11 cellular contexts compared by ENCODE assay signal in the genomic region with DNA sequence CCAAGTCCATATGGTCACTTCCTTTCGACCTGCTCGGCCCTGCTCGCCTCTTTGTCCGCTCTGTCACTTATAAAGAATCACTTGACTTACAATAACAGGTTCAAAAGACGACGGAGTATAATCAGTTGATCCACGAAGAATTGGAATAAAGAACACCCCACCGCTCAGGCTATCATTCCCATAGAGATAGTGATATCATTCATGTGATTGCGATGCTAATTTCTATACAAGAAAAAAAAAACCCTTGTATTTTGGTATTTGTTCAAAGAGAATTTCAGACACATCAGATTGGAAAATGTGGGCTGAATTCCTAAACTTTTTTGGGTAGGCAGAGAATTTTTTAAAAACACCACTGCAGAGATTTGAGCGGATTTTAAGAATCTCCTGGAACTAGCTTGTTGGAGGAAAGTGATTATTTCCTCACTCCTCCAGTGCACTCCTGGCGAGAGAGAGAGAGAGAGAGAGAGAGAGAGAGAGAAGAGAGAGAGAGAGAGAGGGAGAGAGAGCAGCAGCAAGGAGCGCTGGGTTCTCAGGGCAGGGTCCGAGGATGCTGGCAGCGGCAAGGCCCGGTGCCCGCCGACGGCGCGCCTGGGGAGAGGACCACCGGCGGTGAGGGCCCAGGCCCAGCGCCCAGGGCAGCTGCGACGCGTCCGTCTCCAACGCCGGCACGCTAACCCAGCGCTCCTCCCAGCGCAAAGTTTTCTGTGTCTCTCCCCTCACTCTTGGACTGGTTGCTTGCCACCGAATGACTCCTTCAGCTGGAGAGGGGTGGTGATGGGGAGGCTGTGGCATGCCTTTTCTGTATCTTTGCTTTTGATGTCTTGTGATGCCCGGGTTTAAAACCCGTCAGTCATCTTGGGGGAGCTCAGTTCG.
DNase-seq lines count a peak whose midpoint lies in the region; ATAC-seq, FAIRE-seq and TF ChIP-seq lines count a peak whose summit lies in the region.
"Had no signal": no experiment of that assay in that cellular context is flagged by ENCODE, and none has a peak within 500 bp of the region (broad histone marks: within the 10 kb centered on the region; RNA-seq: fewer than 3 reads in every experiment).

No MANE protein-coding gene starts in this region.

- no peak overlapping the region for H4K8ac ChIP-seq in H1 (ENCODE audit: extremely low read depth, insufficient read depth, low read length)

- no peak overlapping the region; the same call in 1 of the 2 replicates for H3K18ac ChIP-seq in H1 (ENCODE audit: extremely low read depth, low read length)

- TF ChIP-seq CTCF in GM23338 (conservative IDR thresholded peaks at IDR 0.05; ENCODE audit: low read depth in 2 of 2) (no peak), H1 (IDR thresholded peaks at IDR 0.05; ENCODE audit: control extremely low read depth in 1 of 3, insufficient read depth in 1 of 3, low read depth in 1 of 3, low read length in 3 of 3) (no peak), neural progenitor cell (IDR thresholded peaks at IDR 0.05) (no peak), foreskin fibroblast (IDR thresholded peaks at IDR 0.05; ENCODE audit: low read depth, low read length) (no peak)

- no peak overlapping the region for H3K23ac ChIP-seq in H1 (ENCODE audit: insufficient read length)

- no peak for TF ChIP-seq RAD21 in H1 (IDR thresholded peaks at IDR 0.05 in 1 of 2, conservative IDR thresholded peaks at IDR 0.05 in 1 of 2; ENCODE audit: low read depth in 2 of 2, low read length in 2 of 2)

- no peak overlapping the region for H4K5ac ChIP-seq in H1 (ENCODE audit: insufficient read length, low read depth, low read length)

- H3K56ac ChIP-seq in H1 (replicated peaks; ENCODE audit: insufficient read length, low read depth, low read length) = no peak overlapping the region

- H3K27me3 Mint-ChIP-seq in GM23338 (ENCODE audit: insufficient read depth, low read depth, poor library complexity) = peaks cover 57% of the 10 kb centered on the region
- peaks cover 38% of the 10 kb centered on the region for H3K27me3 Mint-ChIP-seq in neural progenitor cell (ENCODE audit: insufficient read depth, low read depth)

- POLR2A ChIA-PET in H1 (lab: Charles Lee; ENCODE audit: partially characterized antibody) = interaction anchor here (0.6 to 1.1 kb wide), 3 partner anchors 13 to 410 kb away, joined by 3 to 4 read pairs (median 4); no protein-coding TSS in a partner anchor
- POLR2A ChIA-PET in HEK293T (lab: Yijun Ruan, JAX) = no interaction called here

- no peak overlapping the region for H2BK120ac ChIP-seq in H1 (replicated peaks; ENCODE audit: low read depth, low read length)

- peak; percentile 14 for ATAC-seq in GM23338
- no peak for ATAC-seq in GM18520 (IDR thresholded peaks at IDR 0.05; ENCODE audit: unreplicated experiment)

- CTCF ChIA-PET in H1 (lab: Charles Lee; ENCODE audit: partially characterized antibody) (interaction anchor here (0.6 to 1.3 kb wide), 15 partner anchors 13 to 355 kb away, joined by 3 to 4 read pairs (median 3); no protein-coding TSS in a partner anchor), HEK293T (lab: Yijun Ruan, JAX) (no interaction called here)

- H2AFZ ChIP-seq in GM23338 (peak overlapping the region; percentile 78; the same call in 1 of the 2 replicates), H1 (ENCODE audit: low read length) (no peak overlapping the region), neural progenitor cell (replicated peaks) (peak overlapping the region; percentile 35)

- no peak overlapping the region for H3K27ac Mint-ChIP-seq in GM23338
- no peak overlapping the region for H3K27ac Mint-ChIP-seq in neural progenitor cell
- H3K27ac Mint-ChIP-seq: activated T-cell treated with anti-CD3 and anti-CD28 coated beads, Interleukin-2, amount 50 U/mL, for 24 hours; CD14-positive monocyte had no signal

- H3K9me3 ChIP-seq in H1 (ENCODE audit: insufficient read depth in 2 of 2, low read depth in 1 of 2, low read length in 1 of 2) (no peaks in the 10 kb centered on the region), neural progenitor cell (ENCODE audit: low read depth) (no peaks in the 10 kb centered on the region)

- H3K4me2 ChIP-seq in GM23338 (peak overlapping the region; percentile 93), H1 (ENCODE audit: insufficient read depth in 1 of 2, low read depth in 2 of 2, low read length in 2 of 2) (peak overlapping the region; percentile 80 to 85), neural progenitor cell (peak overlapping the region; percentile 66)

- no peak overlapping the region for H4K91ac ChIP-seq in H1 (replicated peaks; ENCODE audit: insufficient read length, low read length)

- H4K20me1 ChIP-seq in GM23338 (replicated peaks; ENCODE audit: insufficient read depth) (0 out of 2 replicates have a peak, but pooled peaks cover 3% of the 10 kb centered on the region), H1 (replicated peaks in 1 of 2; ENCODE audit: control insufficient read depth in 1 of 2, insufficient read depth in 2 of 2, low read length in 2 of 2) (peaks cover 0 to 2% of the 10 kb centered on the region in 2 experiments), neural progenitor cell (ENCODE audit: low read depth) (peaks cover 18% of the 10 kb centered on the region)

- H3K4me1 Mint-ChIP-seq in GM23338 (peaks cover 30% of the 10 kb centered on the region), neural progenitor cell (peaks cover 32% of the 10 kb centered on the region)

- H3K36me3 Mint-ChIP-seq in GM23338 (ENCODE audit: low read depth) = no peaks in the 10 kb centered on the region; the same call in 2 of the 3 replicates
- H3K36me3 Mint-ChIP-seq in neural progenitor cell = no peaks in the 10 kb centered on the region

- no peak overlapping the region for H2AK5ac ChIP-seq in H1 (ENCODE audit: low read depth, low read length)

- H2BK15ac ChIP-seq in H1 (ENCODE audit: low read length) = no peak overlapping the region

- peak overlapping the region; percentile 68 for H3K4me3 ChIP-seq in GM23338
- H3K4me3 ChIP-seq in H1 (ENCODE audit: extremely low read depth in 1 of 4, insufficient read depth in 2 of 4, low read depth in 3 of 4, low read length in 4 of 4) = peak overlapping the region; percentile 34 to 77 (median 42); a peak in 7 of 8 replicates
- H3K4me3 ChIP-seq in neural progenitor cell = peak overlapping the region; percentile 35
- no peak overlapping the region for H3K4me3 ChIP-seq in foreskin fibroblast (ENCODE audit: low read depth in 1 of 2, low read length in 2 of 2)

- H3K14ac ChIP-seq in H1 (ENCODE audit: insufficient read length) = no peak overlapping the region

- H3F3A ChIP-seq in GM23338 (replicated peaks; ENCODE audit: low read depth) (0 out of 2 replicates have a peak, but pooled peaks cover 3% of the 10 kb centered on the region), neural progenitor cell (ENCODE audit: low read depth) (peaks cover 37% of the 10 kb centered on the region)

- no peak overlapping the region for H3K4ac ChIP-seq in H1 (replicated peaks; ENCODE audit: insufficient read length, low read depth, low read length)

- H3K4me3 Mint-ChIP-seq in GM23338 (peak overlapping the region; percentile 70), neural progenitor cell (peak overlapping the region; percentile 88)
- H3K4me3 Mint-ChIP-seq: activated T-cell treated with anti-CD3 and anti-CD28 coated beads, Interleukin-2, amount 50 U/mL, for 24 hours had no signal

- peaks cover 17% of the 10 kb centered on the region; the same call in 1 of the 2 replicates for H3K23me2 ChIP-seq in H1 (ENCODE audit: low read depth, low read length)

- no peaks in the 10 kb centered on the region for H3K9me2 ChIP-seq in GM23338 (ENCODE audit: insufficient read depth)

- H3K9ac ChIP-seq in H1 (replicated peaks in 1 of 4; ENCODE audit: extremely low read depth in 1 of 4, low read depth in 3 of 4, low read length in 3 of 4) (no peak overlapping the region), neural progenitor cell (no peak overlapping the region)

- FAIRE-seq in H1 (lab: Jason Lieb, UNC) (no peak), GM12891 (lab: Jason Lieb, UNC) (no peak)
- FAIRE-seq: keratinocyte had no signal

- no peak overlapping the region for H2BK12ac ChIP-seq in H1 (ENCODE audit: low read depth, low read length)

- no peak for TF ChIP-seq EP300 in H1 (IDR thresholded peaks at IDR 0.05; ENCODE audit: borderline replicate concordance in 1 of 2, low read depth in 2 of 2, low read length in 2 of 2)

- no peaks in the 10 kb centered on the region for H3K79me2 ChIP-seq in GM23338 (replicated peaks; ENCODE audit: insufficient read depth)
- no peaks in the 10 kb centered on the region for H3K79me2 ChIP-seq in H1 (ENCODE audit: control insufficient read depth in 1 of 2, insufficient read depth in 2 of 2, low read length in 2 of 2)
- H3K79me2 ChIP-seq in neural progenitor cell (ENCODE audit: low read depth) = no peaks in the 10 kb centered on the region

- no peak overlapping the region for H3K27ac ChIP-seq in GM23338 (ENCODE audit: low read depth)
- H3K27ac ChIP-seq in H1 (ENCODE audit: low read depth, low read length) = no peak overlapping the region
- H3K27ac ChIP-seq in neural progenitor cell = no peak overlapping the region

- no peaks in the 10 kb centered on the region for H3K36me3 ChIP-seq in GM23338 (ENCODE audit: insufficient read depth)
- no peaks in the 10 kb centered on the region for H3K36me3 ChIP-seq in H1 (ENCODE audit: control insufficient read depth in 2 of 4, insufficient read depth in 4 of 4, low read length in 3 of 4)
- no peaks in the 10 kb centered on the region for H3K36me3 ChIP-seq in neural progenitor cell

- H3K9me3 Mint-ChIP-seq in GM23338 = no peaks in the 10 kb centered on the region; the same call in 1 of the 3 replicates
- H3K9me3 Mint-ChIP-seq in neural progenitor cell = peaks cover 2% of the 10 kb centered on the region
- H3K9me3 Mint-ChIP-seq: activated T-cell treated with anti-CD3 and anti-CD28 coated beads, Interleukin-2, amount 50 U/mL, for 24 hours had no signal

- H3K4me1 ChIP-seq in GM23338 (ENCODE audit: insufficient read depth) (peaks cover 31% of the 10 kb centered on the region), H1 (replicated peaks in 1 of 4; ENCODE audit: control insufficient read depth in 3 of 4, insufficient read depth in 4 of 4, low read length in 3 of 4) (peaks cover 0 to 17% (median 10%) of the 10 kb centered on the region in 4 experiments), neural progenitor cell (peaks cover 30% of the 10 kb centered on the region)

- TF ChIP-seq POLR2A in H1 (IDR thresholded peaks at IDR 0.05; ENCODE audit: control extremely low read depth in 1 of 2, low read depth in 2 of 2, low read length in 2 of 2) = no peak
- TF ChIP-seq POLR2A in GM12891 (IDR thresholded peaks at IDR 0.05; ENCODE audit: low read depth, low read length) = no peak

- DNase-seq in Ammon's horn (ENCODE audit: low spot score) (peak; percentile 10), GM23338 (ENCODE audit: low spot score) (peak; percentile 63), H1 (ENCODE audit: low read depth in 1 of 2, low spot score in 2 of 2) (peak in 1 of 2 experiments; percentile 67), neural progenitor cell (ENCODE audit: low spot score) (peak; percentile 78), foreskin fibroblast (no peak), HEK293T (ENCODE audit: extremely low spot score) (no peak), GM12891 (ENCODE audit: insufficient read length, low spot score) (no peak)
- DNase-seq: activated T-cell treated with anti-CD3 and anti-CD28 coated beads, Interleukin-2, amount 50 U/mL, for 24 hours had no signal

- no peaks in the 10 kb centered on the region for H3K79me1 ChIP-seq in H1 (ENCODE audit: low read depth, low read length)

- H2BK5ac ChIP-seq in H1 (ENCODE audit: low read depth, low read length) = no peak overlapping the region

- WGBS in H1 (ENCODE audit: extremely low coverage in 1 of 2, insufficient coverage in 1 of 2, insufficient read length in 1 of 2, insufficient replicate concordance in 2 of 2, low coverage in 1 of 2, low lambda C conversion rate in 2 of 2, missing lambda C conversion rate in 1 of 2), 2 experiments = 4% methylated on average over 30 of the region's 36 CpGs; no CpG with 5 or more reads in 1 of the 2 experiments

- H3K27me3 ChIP-seq in GM23338 (ENCODE audit: insufficient read depth) (peaks cover 72% of the 10 kb centered on the region), H1 (replicated peaks in 1 of 4; ENCODE audit: control insufficient read depth in 3 of 4, extremely low read depth in 1 of 4, insufficient read depth in 3 of 4, low read length in 3 of 4) (peaks cover 23 to 57% (median 57%) of the 10 kb centered on the region in 4 experiments), neural progenitor cell (peaks cover 78% of the 10 kb centered on the region)

- H2BK20ac ChIP-seq in H1 (ENCODE audit: low read length) = no peak overlapping the region

Comparison
In these comparisons a context has a peak if more than half of its experiments do, and no peak if none do; other contexts are left out.
1. DNase-seq: peak in Ammon's horn (single experiment), GM23338 (single experiment) and neural progenitor cell (single experiment); none in foreskin fibroblast (0 of 2), HEK293T (single experiment) and GM12891 (single experiment).
2. H3K4me3 ChIP-seq: peak in GM23338 (single experiment), H1 (4 of 4) and neural progenitor cell (single experiment); none in foreskin fibroblast (0 of 2).
3. Peak in every context shown above with its lines, with median percentiles within 50 percentile points of each other: H3K4me2 ChIP-seq.